In genomic region chr22:43228330-43228729, GRCh38 we compare ENCODE assay signal across 8 cellular contexts. TPM values are rescaled to one million over a fixed set of nuclear protein-coding genes. Genes with fewer than 3 reads are reported as not detected.
A peak's percentile ranks its signal among the peaks of the same experiment; 100 is the strongest.
DNase-seq lines count a peak whose midpoint lies in the region; ATAC-seq and TF ChIP-seq lines count a peak whose summit lies in the region.

No MANE protein-coding gene starts in this region.

- DNase-seq in GM20000 (ENCODE audit: low spot score) (peak; percentile 44), UCSD-AML1 (lab: John Stamatoyannopoulos, UW; ENCODE audit: unreplicated experiment) (peak; percentile 59), glomerular visceral epithelial cell (ENCODE audit: extremely low spot score) (peak; percentile 13), lower leg skin (ENCODE audit: low spot score in 2 of 2) (no peak), trophoblast cell (no peak), HPDE6-E6E7 (ENCODE audit: extremely low spot score) (no peak)

- no peak overlapping the region for H4K12ac ChIP-seq in trophoblast cell (ENCODE audit: low read depth, low read length)

- H3K79me1 ChIP-seq in trophoblast cell (ENCODE audit: low read length): no peaks in the 10 kb centered on the region

- ATAC-seq in GM21717 (IDR thresholded peaks at IDR 0.05; ENCODE audit: unreplicated experiment): no peak

- H3K4me3 ChIP-seq in BLaER1: no peak overlapping the region
- H3K4me3 ChIP-seq in lower leg skin (ENCODE audit: low read depth, poor library complexity, severe bottlenecking): no peak overlapping the region
- H3K4me3 ChIP-seq in trophoblast cell (ENCODE audit: low read depth, low read length): no peak overlapping the region

- H2AFZ ChIP-seq in trophoblast cell (ENCODE audit: insufficient read depth, low read length, poor library complexity): no peak overlapping the region

- H2BK5ac ChIP-seq in trophoblast cell (ENCODE audit: low read depth, low read length, poor library complexity): no peak overlapping the region

- no peak overlapping the region for H4K91ac ChIP-seq in trophoblast cell (ENCODE audit: low read depth, low read length)

- no peak for TF ChIP-seq POLR2A in lower leg skin (IDR thresholded peaks at IDR 0.05)

- H3K9me3 ChIP-seq in BLaER1: no peaks in the 10 kb centered on the region
- peaks cover 2% of the 10 kb centered on the region for H3K9me3 ChIP-seq in trophoblast cell (ENCODE audit: insufficient read depth, low read depth, low read length)

- H2AK5ac ChIP-seq in trophoblast cell (ENCODE audit: low read length): no peak overlapping the region

- H3K27ac ChIP-seq in BLaER1 (0 out of 2 replicates have a peak overlapping the region, but pooled peaks have one; percentile 18), trophoblast cell (ENCODE audit: low read depth, low read length) (no peak overlapping the region)

- H3K36me3 ChIP-seq in BLaER1: no peaks in the 10 kb centered on the region
- H3K36me3 ChIP-seq in trophoblast cell (ENCODE audit: control insufficient read depth in 1 of 2, insufficient read depth in 2 of 2, low read length in 2 of 2): no peaks in the 10 kb centered on the region

- H4K8ac ChIP-seq in trophoblast cell (ENCODE audit: low read depth, low read length): no peak overlapping the region

- peak overlapping the region; percentile 70 for H3K4me2 ChIP-seq in BLaER1
- no peak overlapping the region for H3K4me2 ChIP-seq in trophoblast cell (ENCODE audit: low read length)

- H3K18ac ChIP-seq in trophoblast cell (ENCODE audit: low read length): no peak overlapping the region

- no peak for TF ChIP-seq CTCF in GM20000 (IDR thresholded peaks at IDR 0.05; ENCODE audit: extremely low read depth, missing control alignments)
- TF ChIP-seq CTCF in lower leg skin (IDR thresholded peaks at IDR 0.05): no peak

- no peak overlapping the region for H3K23ac ChIP-seq in trophoblast cell (ENCODE audit: low read length)

- H4K20me1 ChIP-seq in BLaER1: no peaks in the 10 kb centered on the region

- H3K27me3 ChIP-seq in BLaER1 (no peaks in the 10 kb centered on the region), trophoblast cell (ENCODE audit: insufficient read depth, low read length) (no peaks in the 10 kb centered on the region)

- intact Hi-C loops in lower leg skin (cut with DNase I; ENCODE audit: low total_unique reads): no loop called here

- H2BK12ac ChIP-seq in trophoblast cell (ENCODE audit: low read length): no peak overlapping the region

- H3K9ac ChIP-seq in BLaER1 (no peak overlapping the region), trophoblast cell (ENCODE audit: low read length) (no peak overlapping the region)

- WGBS in lower leg skin, 2 donors: 79 to 84% methylated on average over 8 of the region's 8 CpGs
- WGBS in trophoblast cell (ENCODE audit: extremely low coverage, insufficient coverage, insufficient read length): no CpG with 5 or more reads among the region's 8 CpGs

- no peak overlapping the region for H3K14ac ChIP-seq in trophoblast cell (ENCODE audit: low read length)

- no peak overlapping the region for H2BK120ac ChIP-seq in trophoblast cell (ENCODE audit: insufficient read depth, low read length, poor library complexity)

- no peaks in the 10 kb centered on the region for H3K79me2 ChIP-seq in trophoblast cell (ENCODE audit: control insufficient read depth, insufficient read depth, low read length, poor library complexity)

- H3K4me1 ChIP-seq in BLaER1: peaks cover 66% of the 10 kb centered on the region
- peaks cover 0 to 2% of the 10 kb centered on the region in 2 experiments for H3K4me1 ChIP-seq in trophoblast cell (ENCODE audit: control insufficient read depth in 1 of 2, insufficient read depth in 2 of 2, low read length in 2 of 2)

- no peak overlapping the region for H3K4ac ChIP-seq in trophoblast cell (ENCODE audit: low read depth, low read length)

RNA-seq across cellular contexts. Expression of gene TTLL12, which starts 41.4 kb away (rescaled TPM):
- total RNA-seq in lower leg skin: 10 to 100 TPM; 65.9 to 85.5 (median 72.8) TPM
- polyA plus RNA-seq in trophoblast cell (2013): 20.0 and 21.1 TPM in 2 replicates

Comparison
In these comparisons a context has a peak if more than half of its experiments do, and no peak if none do; other contexts are left out.
1. DNase-seq: peak in GM20000 (single experiment), UCSD-AML1 (single experiment) and glomerular visceral epithelial cell (single experiment); none in lower leg skin (0 of 2), trophoblast cell (0 of 2) and HPDE6-E6E7 (single experiment).